ENCODE assay signal across 12 cellular contexts in the genomic region with DNA sequence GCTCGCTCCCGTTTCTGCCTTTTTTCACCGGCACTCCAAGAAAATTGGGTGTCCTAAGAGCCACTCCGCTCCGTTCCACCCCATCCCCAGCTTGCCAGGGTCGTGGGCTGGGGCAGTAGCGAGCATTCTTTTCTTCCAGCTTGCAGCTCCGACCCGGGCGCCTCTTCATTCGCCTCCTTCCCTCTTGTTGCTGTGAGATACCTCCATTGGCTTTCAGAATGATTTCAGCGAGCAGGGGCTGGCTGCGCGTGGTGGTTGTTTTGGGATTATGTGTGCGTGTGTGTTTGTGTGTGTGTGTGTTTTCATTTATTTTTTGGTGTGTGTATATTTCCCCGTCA. TPM values are rescaled to one million over a fixed set of nuclear protein-coding genes. Genes with fewer than 3 reads are reported as not detected.
A peak's percentile ranks its signal among the peaks of the same experiment; 100 is the strongest.
DNase-seq lines count a peak whose midpoint lies in the region; ATAC-seq and TF ChIP-seq lines count a peak whose summit lies in the region.
"Had no signal": no experiment of that assay in that cellular context is flagged by ENCODE, and none has a peak within 500 bp of the region (broad histone marks: within the 10 kb centered on the region; RNA-seq: fewer than 3 reads in every experiment).

No MANE protein-coding gene starts in this region.

- no peaks in the 10 kb centered on the region for H3K36me3 ChIP-seq in BE2C

- no peaks in the 10 kb centered on the region for H3K27me3 ChIP-seq in BE2C
- peaks cover 73% of the 10 kb centered on the region for H3K27me3 ChIP-seq in foreskin keratinocyte

- H3K4me3 ChIP-seq in BE2C (ENCODE audit: low read depth, low read length) = peak overlapping the region; percentile 76

- peak overlapping the region; percentile 85 for H3K27ac Mint-ChIP-seq in activated T-helper 1 cell treated with anti-CD3 and anti-CD28 coated beads, Interleukin-12 subunit alpha, Interleukin-12 subunit beta, Interleukin-2, Interleukin-4 antibody, amounts not matched to agents 30 ng/mL and 10 ng/mL and 1 ng/mL, durations not matched to agents 14 hours and 24 hours and 36 hours
- H3K27ac Mint-ChIP-seq in naive thymus-derived CD8-positive, alpha-beta T cell = peak overlapping the region in 2 of 10 donors; percentile 34 to 69
- H3K27ac Mint-ChIP-seq: activated B cell treated with CpG ODN at 0.5 μM for 24 hours had no signal

- H3K36me3 Mint-ChIP-seq in activated T-helper 1 cell treated with anti-CD3 and anti-CD28 coated beads, Interleukin-12 subunit alpha, Interleukin-12 subunit beta, Interleukin-2, Interleukin-4 antibody, amounts not matched to agents 30 ng/mL and 10 ng/mL and 1 ng/mL, durations not matched to agents 14 hours and 24 hours and 36 hours (ENCODE audit: low read depth) = peaks cover 2% of the 10 kb centered on the region
- peaks cover 2 to 6% (median 5%) of the 10 kb centered on the region in 3 donors for H3K36me3 Mint-ChIP-seq in naive thymus-derived CD8-positive, alpha-beta T cell

- no peak for ATAC-seq in naive thymus-derived CD8-positive, alpha-beta T cell
- ATAC-seq in foreskin keratinocyte = no peak
- no peak for ATAC-seq in GM19351 (IDR thresholded peaks at IDR 0.05; ENCODE audit: unreplicated experiment)

- H3K27me3 Mint-ChIP-seq in activated T-helper 1 cell treated with anti-CD3 and anti-CD28 coated beads, Interleukin-12 subunit alpha, Interleukin-12 subunit beta, Interleukin-2, Interleukin-4 antibody, amounts not matched to agents 30 ng/mL and 10 ng/mL and 1 ng/mL, durations not matched to agents 14 hours and 24 hours and 36 hours (ENCODE audit: insufficient read depth) = peaks cover 74% of the 10 kb centered on the region
- H3K27me3 Mint-ChIP-seq in naive thymus-derived CD8-positive, alpha-beta T cell = peaks cover 42 to 89% (median 80%) of the 10 kb centered on the region in 5 donors

- no peaks in the 10 kb centered on the region for H3K4me1 Mint-ChIP-seq in activated T-helper 1 cell treated with anti-CD3 and anti-CD28 coated beads, Interleukin-12 subunit alpha, Interleukin-12 subunit beta, Interleukin-2, Interleukin-4 antibody, amounts not matched to agents 30 ng/mL and 10 ng/mL and 1 ng/mL, durations not matched to agents 14 hours and 24 hours and 36 hours (ENCODE audit: low read depth)
- peaks cover 10 to 28% (median 18%) of the 10 kb centered on the region in 4 donors for H3K4me1 Mint-ChIP-seq in naive thymus-derived CD8-positive, alpha-beta T cell

- TF ChIP-seq CTCF in BE2C (IDR thresholded peaks at IDR 0.05; ENCODE audit: low read depth, low read length) (no peak), foreskin keratinocyte (conservative IDR thresholded peaks at IDR 0.05) (no peak)

- H3K9me3 ChIP-seq in BE2C = no peaks in the 10 kb centered on the region

- H3K27ac ChIP-seq in foreskin keratinocyte = no peak overlapping the region
- H3K27ac ChIP-seq: KMS-11 had no signal

- no peak for DNase-seq in BE2C
- DNase-seq in DMS53 treated with DMSO at 0.1 percent for 48 hours (lab: John Stamatoyannopoulos, UW; ENCODE audit: unreplicated experiment) = peak; percentile 59
- no peak for DNase-seq in activated T-helper 1 cell treated with anti-CD3 and anti-CD28 coated beads, Interleukin-12 subunit alpha, Interleukin-12 subunit beta, Interleukin-2, Interleukin-4 antibody, amounts not matched to agents 30 ng/mL and 10 ng/mL and 1 ng/mL, durations not matched to agents 14 hours and 24 hours and 36 hours (ENCODE audit: low spot score)
- no peak for DNase-seq in naive thymus-derived CD8-positive, alpha-beta T cell
- no peak for DNase-seq in inferior parietal cortex (ENCODE audit: extremely low spot score)
- DNase-seq in foreskin keratinocyte = no peak
- DNase-seq: activated B cell treated with CpG ODN at 0.5 μM for 24 hours; HCEC 1CT; Right ventricle myocardium superior; stimulated activated naive CD4-positive, alpha-beta T cell had no signal

- POLR2A ChIA-PET in naive thymus-derived CD8-positive, alpha-beta T cell (lab: Charles Lee) = no interaction called here

- H3K4me1 ChIP-seq in BE2C (no peaks in the 10 kb centered on the region), foreskin keratinocyte (peaks cover 3% of the 10 kb centered on the region)

- H3K9me3 Mint-ChIP-seq in activated T-helper 1 cell treated with anti-CD3 and anti-CD28 coated beads, Interleukin-12 subunit alpha, Interleukin-12 subunit beta, Interleukin-2, Interleukin-4 antibody, amounts not matched to agents 30 ng/mL and 10 ng/mL and 1 ng/mL, durations not matched to agents 14 hours and 24 hours and 36 hours = no peaks in the 10 kb centered on the region
- peaks cover 0 to 2% (median 0%) of the 10 kb centered on the region in 9 donors for H3K9me3 Mint-ChIP-seq in naive thymus-derived CD8-positive, alpha-beta T cell
- H3K9me3 Mint-ChIP-seq: activated B cell treated with CpG ODN at 0.5 μM for 24 hours had no signal

- intact Hi-C loops in activated T-helper 1 cell treated with anti-CD3 and anti-CD28 coated beads, Interleukin-12 subunit alpha, Interleukin-12 subunit beta, Interleukin-2, Interleukin-4 antibody, amounts not matched to agents 30 ng/mL and 10 ng/mL and 1 ng/mL, durations not matched to agents 14 hours and 24 hours and 36 hours (cut with micrococcal nuclease) = no loop called here

- H3K4me3 Mint-ChIP-seq in activated T-helper 1 cell treated with anti-CD3 and anti-CD28 coated beads, Interleukin-12 subunit alpha, Interleukin-12 subunit beta, Interleukin-2, Interleukin-4 antibody, amounts not matched to agents 30 ng/mL and 10 ng/mL and 1 ng/mL, durations not matched to agents 14 hours and 24 hours and 36 hours = no peak overlapping the region
- peak overlapping the region in 9 of 10 donors; percentile 21 to 81 (median 69) for H3K4me3 Mint-ChIP-seq in naive thymus-derived CD8-positive, alpha-beta T cell
- H3K4me3 Mint-ChIP-seq: activated B cell treated with CpG ODN at 0.5 μM for 24 hours had no signal

RNA-seq across cellular contexts. Expression of a gene that starts 1.2 kb away (rescaled TPM):
- 4.3 TPM for polyA plus RNA-seq in BE2C (2012; ENCODE audit: insufficient read depth, insufficient read length, low read depth)
- total RNA-seq in activated T-helper 1 cell treated with anti-CD3 and anti-CD28 coated beads, Interleukin-12 subunit alpha, Interleukin-12 subunit beta, Interleukin-2, Interleukin-4 antibody, amounts not matched to agents 30 ng/mL and 10 ng/mL and 1 ng/mL, durations not matched to agents 14 hours and 24 hours and 36 hours = not detected in 2 replicates
- not detected for total RNA-seq in naive thymus-derived CD8-positive, alpha-beta T cell
- not detected for polyA plus RNA-seq in naive thymus-derived CD8-positive, alpha-beta T cell
- 0.32 and 1.2 TPM in 2 replicates for total RNA-seq in foreskin keratinocyte
- polyA plus RNA-seq in foreskin keratinocyte = 0.23 and 0.45 TPM in 2 replicates
- total RNA-seq: activated B cell treated with CpG ODN at 0.5 μM for 24 hours had no signal

RNA-seq across cellular contexts. Expression of a gene that starts 6.9 kb away (rescaled TPM):
- 3.7 TPM for polyA plus RNA-seq in BE2C (2012; ENCODE audit: insufficient read depth, insufficient read length, low read depth)
- total RNA-seq in activated T-helper 1 cell treated with anti-CD3 and anti-CD28 coated beads, Interleukin-12 subunit alpha, Interleukin-12 subunit beta, Interleukin-2, Interleukin-4 antibody, amounts not matched to agents 30 ng/mL and 10 ng/mL and 1 ng/mL, durations not matched to agents 14 hours and 24 hours and 36 hours = not detected in 2 replicates
- not detected for total RNA-seq in naive thymus-derived CD8-positive, alpha-beta T cell
- polyA plus RNA-seq in naive thymus-derived CD8-positive, alpha-beta T cell = not detected
- 0.32 and 0.82 TPM in 2 replicates for total RNA-seq in foreskin keratinocyte
- polyA plus RNA-seq in foreskin keratinocyte = 0.39 and 0.83 TPM in 2 replicates
- total RNA-seq: activated B cell treated with CpG ODN at 0.5 μM for 24 hours, Right ventricle myocardium superior had no signal

RNA-seq across cellular contexts. Expression of a gene that starts 28.8 kb away (rescaled TPM):
- 14.6 TPM for polyA plus RNA-seq in BE2C (2012; ENCODE audit: insufficient read depth, insufficient read length, low read depth)
- not detected in 2 replicates for total RNA-seq in activated T-helper 1 cell treated with anti-CD3 and anti-CD28 coated beads, Interleukin-12 subunit alpha, Interleukin-12 subunit beta, Interleukin-2, Interleukin-4 antibody, amounts not matched to agents 30 ng/mL and 10 ng/mL and 1 ng/mL, durations not matched to agents 14 hours and 24 hours and 36 hours
- not detected for total RNA-seq in naive thymus-derived CD8-positive, alpha-beta T cell
- not detected for polyA plus RNA-seq in naive thymus-derived CD8-positive, alpha-beta T cell
- total RNA-seq in foreskin keratinocyte = 6.5 and 10.8 TPM in 2 replicates
- polyA plus RNA-seq in foreskin keratinocyte = 7.0 and 9.7 TPM in 2 replicates
- total RNA-seq: activated B cell treated with CpG ODN at 0.5 μM for 24 hours had no signal

RNA-seq across cellular contexts. Expression of a gene that starts 30.2 kb away (rescaled TPM):
- 0.45 TPM for polyA plus RNA-seq in BE2C (2012; ENCODE audit: insufficient read depth, insufficient read length, low read depth)
- total RNA-seq in activated T-helper 1 cell treated with anti-CD3 and anti-CD28 coated beads, Interleukin-12 subunit alpha, Interleukin-12 subunit beta, Interleukin-2, Interleukin-4 antibody, amounts not matched to agents 30 ng/mL and 10 ng/mL and 1 ng/mL, durations not matched to agents 14 hours and 24 hours and 36 hours = not detected in 2 replicates
- total RNA-seq in naive thymus-derived CD8-positive, alpha-beta T cell = not detected
- not detected for polyA plus RNA-seq in naive thymus-derived CD8-positive, alpha-beta T cell
- not detected in 2 replicates for total RNA-seq in foreskin keratinocyte
- polyA plus RNA-seq in foreskin keratinocyte = 0.04 TPM in 1 of 2 replicates, not detected in the other
- total RNA-seq: activated B cell treated with CpG ODN at 0.5 μM for 24 hours, Right ventricle myocardium superior had no signal

RNA-seq across cellular contexts. Expression of a gene that starts 35.8 kb away (rescaled TPM):
- 22.9 TPM for polyA plus RNA-seq in BE2C (2012; ENCODE audit: insufficient read depth, insufficient read length, low read depth)
- not detected in 2 replicates for total RNA-seq in activated T-helper 1 cell treated with anti-CD3 and anti-CD28 coated beads, Interleukin-12 subunit alpha, Interleukin-12 subunit beta, Interleukin-2, Interleukin-4 antibody, amounts not matched to agents 30 ng/mL and 10 ng/mL and 1 ng/mL, durations not matched to agents 14 hours and 24 hours and 36 hours
- not detected for total RNA-seq in naive thymus-derived CD8-positive, alpha-beta T cell
- not detected for polyA plus RNA-seq in naive thymus-derived CD8-positive, alpha-beta T cell
- total RNA-seq in foreskin keratinocyte = 0.14 and 0.37 TPM in 2 replicates
- polyA plus RNA-seq in foreskin keratinocyte = 0.21 and 0.47 TPM in 2 replicates
- total RNA-seq: activated B cell treated with CpG ODN at 0.5 μM for 24 hours, Right ventricle myocardium superior had no signal
